Comparison of ENCODE assay signal across 24 cellular contexts in genomic region chr5:11981986-11982385, GRCh38.
"Had no signal": no experiment of that assay in that cellular context is flagged by ENCODE, and none has a peak within 500 bp of the region (broad histone marks: within the 10 kb centered on the region; RNA-seq: fewer than 3 reads in every experiment).

No MANE protein-coding gene starts in this region.

- DNase-seq: natural killer cell; occipital lobe; ovary; posterior cingulate gyrus; psoas muscle; right cardiac atrium; right lobe of liver; sigmoid colon; small intestine; stimulated activated CD4-positive, alpha-beta T cell treated with anti-CD3 and anti-CD28 coated beads, Interleukin-15, amount 100 ng/mL, for 24 hours; stimulated activated CD4-positive, alpha-beta T cell treated with anti-CD3 and anti-CD28 coated beads, Interleukin-2, amount 100 ng/mL, for 24 hours; stimulated activated CD4-positive, alpha-beta T cell treated with anti-CD3 and anti-CD28 coated beads, Interleukin-2, amount 100 ng/mL, for 48 hours; stimulated activated CD4-positive, alpha-beta T cell treated with anti-CD3 and anti-CD28 coated beads, Interleukin-4, amount 100 ng/mL, for 24 hours; stimulated activated naive B cell treated with anti-CD40 and anti-IgM and Interleukin-4, amounts not matched to agents 10 μg/mL and 1 μg/mL and 100 μg/mL, for 72 hours; stimulated activated naive CD4-positive, alpha-beta T cell treated with Interleukin-2 at 50 U/mL for 16 hours; stomach; thyroid gland; trophoblast cell; upper lobe of left lung; uterus had no signal

- ATAC-seq: natural killer cell; psoas muscle; right cardiac atrium; right lobe of liver; stimulated activated effector memory CD8-positive, alpha-beta T cell treated with anti-CD3 and anti-CD28 coated beads, Interleukin-12 subunit alpha, Interleukin-12 subunit beta, amount 100 ng/mL, for 72 hours; stimulated activated naive B cell treated with anti-CD40 and anti-IgM and Interleukin-4, amounts not matched to agents 10 μg/mL and 1 μg/mL and 100 μg/mL, for 72 hours had no signal

- H3K4me3 ChIP-seq: neural progenitor cell, ovary, psoas muscle, right lobe of liver, sigmoid colon, stomach, thoracic aorta, thyroid gland, tibial nerve, upper lobe of left lung, uterus had no signal
